Comparison of ENCODE assay signal across 18 cellular contexts in genomic region chr6:169620171-169621125, GRCh38.
DNase-seq lines count a peak whose midpoint lies in the region; ATAC-seq and TF ChIP-seq lines count a peak whose summit lies in the region.
"Had no signal": no experiment of that assay in that cellular context is flagged by ENCODE, and none has a peak within 500 bp of the region (broad histone marks: within the 10 kb centered on the region; RNA-seq: fewer than 3 reads in every experiment).

No MANE protein-coding gene starts in this region.

- H3K36me3 ChIP-seq in esophagus squamous epithelium, result peaks cover 0 to 21% (median 0%) of the 10 kb centered on the region in 3 donors
- no peaks in the 10 kb centered on the region for H3K36me3 ChIP-seq in naive thymus-derived CD4-positive, alpha-beta T cell (ENCODE audit: control insufficient read depth in 2 of 3, insufficient read depth in 3 of 3, low read length in 3 of 3)

- no peak overlapping the region for H3K4me3 ChIP-seq in esophagus squamous epithelium
- H3K4me3 ChIP-seq in naive thymus-derived CD4-positive, alpha-beta T cell (ENCODE audit: low read length), result no peak overlapping the region

- peak; percentile 87 for DNase-seq in ELF-1 (ENCODE audit: low read depth, low spot score)
- DNase-seq in RPMI7951 (ENCODE audit: low read depth), result peak; percentile 84
- no peak for DNase-seq in esophagus squamous epithelium (lab: John Stamatoyannopoulos, UW)
- no peak for DNase-seq in mesothelial cell of epicardium (ENCODE audit: low spot score in 2 of 2, unreplicated experiment in 2 of 2)
- DNase-seq in activated T-helper 1 cell treated with anti-CD3 and anti-CD28 coated beads, Interleukin-12 subunit alpha, Interleukin-12 subunit beta, Interleukin-2, Interleukin-4 antibody, amounts not matched to agents 30 ng/mL and 10 ng/mL and 1 ng/mL, durations not matched to agents 14 hours and 24 hours and 36 hours (ENCODE audit: low spot score), result no peak
- DNase-seq in naive thymus-derived CD4-positive, alpha-beta T cell, result no peak
- DNase-seq: activated CD4-positive, alpha-beta T cell treated with anti-CD3 and anti-CD28 coated beads for 1 hour; C1 segment of cervical spinal cord; NCI-H1417 treated with DMSO at 0.1 percent for 48 hours; NCI-H69; stimulated activated CD4-positive, alpha-beta T cell treated with anti-CD3 and anti-CD28 coated beads, Interleukin-4, amount 100 ng/mL, for 1 hour; stimulated activated naive CD4-positive, alpha-beta T cell treated with Interleukin-2 at 50 U/mL for 16 hours had no signal

- H3K4me3 Mint-ChIP-seq in mesothelial cell of epicardium, result no peak overlapping the region
- no peak overlapping the region for H3K4me3 Mint-ChIP-seq in activated T-helper 1 cell treated with anti-CD3 and anti-CD28 coated beads, Interleukin-12 subunit alpha, Interleukin-12 subunit beta, Interleukin-2, Interleukin-4 antibody, amounts not matched to agents 30 ng/mL and 10 ng/mL and 1 ng/mL, durations not matched to agents 14 hours and 24 hours and 36 hours
- no peak overlapping the region for H3K4me3 Mint-ChIP-seq in naive thymus-derived CD4-positive, alpha-beta T cell
- H3K4me3 Mint-ChIP-seq: activated T-helper 17 cell treated with anti-CD3 and anti-CD28 coated beads, Interleukin-2, amount 50 U/mL, for 72 hours; brain had no signal

- H3K4me1 Mint-ChIP-seq in mesothelial cell of epicardium, result peaks cover 38% of the 10 kb centered on the region
- no peaks in the 10 kb centered on the region for H3K4me1 Mint-ChIP-seq in activated T-helper 1 cell treated with anti-CD3 and anti-CD28 coated beads, Interleukin-12 subunit alpha, Interleukin-12 subunit beta, Interleukin-2, Interleukin-4 antibody, amounts not matched to agents 30 ng/mL and 10 ng/mL and 1 ng/mL, durations not matched to agents 14 hours and 24 hours and 36 hours (ENCODE audit: low read depth)
- H3K4me1 Mint-ChIP-seq in naive thymus-derived CD4-positive, alpha-beta T cell, result peaks cover 0 to 5% (median 0%) of the 10 kb centered on the region in 7 donors
- H3K4me1 Mint-ChIP-seq: activated T-helper 17 cell treated with anti-CD3 and anti-CD28 coated beads, Interleukin-2, amount 50 U/mL, for 72 hours had no signal

- intact Hi-C loops in esophagus squamous epithelium (cut with DNase I), result no loop called here
- intact Hi-C loops in activated T-helper 1 cell treated with anti-CD3 and anti-CD28 coated beads, Interleukin-12 subunit alpha, Interleukin-12 subunit beta, Interleukin-2, Interleukin-4 antibody, amounts not matched to agents 30 ng/mL and 10 ng/mL and 1 ng/mL, durations not matched to agents 14 hours and 24 hours and 36 hours (cut with micrococcal nuclease), result no loop called here
- intact Hi-C loops in naive thymus-derived CD4-positive, alpha-beta T cell (cut with micrococcal nuclease), result no loop called here

- no peaks in the 10 kb centered on the region for H3K27me3 Mint-ChIP-seq in mesothelial cell of epicardium (ENCODE audit: low read depth)
- H3K27me3 Mint-ChIP-seq in activated T-helper 1 cell treated with anti-CD3 and anti-CD28 coated beads, Interleukin-12 subunit alpha, Interleukin-12 subunit beta, Interleukin-2, Interleukin-4 antibody, amounts not matched to agents 30 ng/mL and 10 ng/mL and 1 ng/mL, durations not matched to agents 14 hours and 24 hours and 36 hours (ENCODE audit: insufficient read depth), result no peaks in the 10 kb centered on the region
- H3K27me3 Mint-ChIP-seq in naive thymus-derived CD4-positive, alpha-beta T cell, result no peaks in the 10 kb centered on the region
- H3K27me3 Mint-ChIP-seq: activated T-helper 17 cell treated with anti-CD3 and anti-CD28 coated beads, Interleukin-2, amount 50 U/mL, for 72 hours; brain had no signal

- H3K27me3 ChIP-seq in esophagus squamous epithelium, result no peaks in the 10 kb centered on the region
- H3K27me3 ChIP-seq in naive thymus-derived CD4-positive, alpha-beta T cell (ENCODE audit: control insufficient read depth in 2 of 2, insufficient read depth in 2 of 2, low read length in 2 of 2), result no peaks in the 10 kb centered on the region

- 71% methylated on average over 10 of the region's 10 CpGs for WGBS in esophagus squamous epithelium, 2 donors

- H3K36me3 Mint-ChIP-seq in mesothelial cell of epicardium, result peaks cover 20% of the 10 kb centered on the region
- H3K36me3 Mint-ChIP-seq in activated T-helper 1 cell treated with anti-CD3 and anti-CD28 coated beads, Interleukin-12 subunit alpha, Interleukin-12 subunit beta, Interleukin-2, Interleukin-4 antibody, amounts not matched to agents 30 ng/mL and 10 ng/mL and 1 ng/mL, durations not matched to agents 14 hours and 24 hours and 36 hours (ENCODE audit: low read depth), result no peaks in the 10 kb centered on the region
- peaks cover 0 to 43% (median 18%) of the 10 kb centered on the region in 5 donors for H3K36me3 Mint-ChIP-seq in naive thymus-derived CD4-positive, alpha-beta T cell

- no peak for TF ChIP-seq POLR2A in esophagus squamous epithelium (IDR thresholded peaks at IDR 0.05)

- H3K9me3 ChIP-seq in esophagus squamous epithelium, result no peaks in the 10 kb centered on the region
- H3K9me3 ChIP-seq in naive thymus-derived CD4-positive, alpha-beta T cell (ENCODE audit: control insufficient read depth in 2 of 3, low read length in 3 of 3), result no peaks in the 10 kb centered on the region

- CTCF ChIA-PET in naive thymus-derived CD4-positive, alpha-beta T cell (lab: Charles Lee), result no interaction called here

- POLR2A ChIA-PET in naive thymus-derived CD4-positive, alpha-beta T cell (lab: Charles Lee), result no interaction called here

- H3K27ac ChIP-seq in esophagus squamous epithelium, result peak overlapping the region; percentile 60 to 87 (median 78)
- no peak overlapping the region for H3K27ac ChIP-seq in naive thymus-derived CD4-positive, alpha-beta T cell (ENCODE audit: low read depth, low read length)
- H3K27ac ChIP-seq: parathyroid adenoma had no signal

- peaks cover 15% of the 10 kb centered on the region for H3K9me3 Mint-ChIP-seq in mesothelial cell of epicardium
- H3K9me3 Mint-ChIP-seq in activated T-helper 1 cell treated with anti-CD3 and anti-CD28 coated beads, Interleukin-12 subunit alpha, Interleukin-12 subunit beta, Interleukin-2, Interleukin-4 antibody, amounts not matched to agents 30 ng/mL and 10 ng/mL and 1 ng/mL, durations not matched to agents 14 hours and 24 hours and 36 hours, result peaks cover 4% of the 10 kb centered on the region
- H3K9me3 Mint-ChIP-seq in naive thymus-derived CD4-positive, alpha-beta T cell, result peaks cover 0 to 14% (median 5%) of the 10 kb centered on the region in 11 donors
- H3K9me3 Mint-ChIP-seq: activated T-helper 17 cell treated with anti-CD3 and anti-CD28 coated beads, Interleukin-2, amount 50 U/mL, for 72 hours had no signal

- TF ChIP-seq CTCF in esophagus squamous epithelium (IDR thresholded peaks at IDR 0.05), result no peak
- no peak for TF ChIP-seq CTCF in mesothelial cell of epicardium (IDR thresholded peaks at IDR 0.05; ENCODE audit: unreplicated experiment)

- ATAC-seq in HG03175 (IDR thresholded peaks at IDR 0.05; ENCODE audit: unreplicated experiment), result no peak
- ATAC-seq in HG03378 (IDR thresholded peaks at IDR 0.05; ENCODE audit: unreplicated experiment), result no peak
- no peak for ATAC-seq in naive thymus-derived CD4-positive, alpha-beta T cell
- ATAC-seq: activated T-helper 17 cell treated with anti-CD3 and anti-CD28 coated beads, Interleukin-2, amount 50 U/mL, for 72 hours; left lobe of liver had no signal

- peak overlapping the region; percentile 15 for H3K27ac Mint-ChIP-seq in mesothelial cell of epicardium
- no peak overlapping the region for H3K27ac Mint-ChIP-seq in activated T-helper 1 cell treated with anti-CD3 and anti-CD28 coated beads, Interleukin-12 subunit alpha, Interleukin-12 subunit beta, Interleukin-2, Interleukin-4 antibody, amounts not matched to agents 30 ng/mL and 10 ng/mL and 1 ng/mL, durations not matched to agents 14 hours and 24 hours and 36 hours
- H3K27ac Mint-ChIP-seq in naive thymus-derived CD4-positive, alpha-beta T cell, result no peak overlapping the region
- H3K27ac Mint-ChIP-seq: activated T-helper 17 cell treated with anti-CD3 and anti-CD28 coated beads, Interleukin-2, amount 50 U/mL, for 72 hours; brain had no signal

- peaks cover 15 to 49% (median 16%) of the 10 kb centered on the region in 3 donors for H3K4me1 ChIP-seq in esophagus squamous epithelium
- H3K4me1 ChIP-seq in naive thymus-derived CD4-positive, alpha-beta T cell (ENCODE audit: control insufficient read depth in 2 of 2, insufficient read depth in 2 of 2, low read length in 2 of 2), result no peaks in the 10 kb centered on the region
- H3K4me1 ChIP-seq: parathyroid adenoma had no signal

Comparison
In these comparisons a context has a peak if more than half of its experiments do, and no peak if none do; other contexts are left out.
1. DNase-seq: peak in ELF-1 (single experiment) and RPMI7951 (single experiment); none in esophagus squamous epithelium (single experiment), mesothelial cell of epicardium (0 of 2), activated T-helper 1 cell treated with anti-CD3 and anti-CD28 coated beads, Interleukin-12 subunit alpha, Interleukin-12 subunit beta, Interleukin-2, Interleukin-4 antibody, amounts not matched to agents 30 ng/mL and 10 ng/mL and 1 ng/mL, durations not matched to agents 14 hours and 24 hours and 36 hours (single experiment) and naive thymus-derived CD4-positive, alpha-beta T cell (0 of 9).